Comparison of ENCODE assay signal across 1 cellular context in the genomic region with DNA sequence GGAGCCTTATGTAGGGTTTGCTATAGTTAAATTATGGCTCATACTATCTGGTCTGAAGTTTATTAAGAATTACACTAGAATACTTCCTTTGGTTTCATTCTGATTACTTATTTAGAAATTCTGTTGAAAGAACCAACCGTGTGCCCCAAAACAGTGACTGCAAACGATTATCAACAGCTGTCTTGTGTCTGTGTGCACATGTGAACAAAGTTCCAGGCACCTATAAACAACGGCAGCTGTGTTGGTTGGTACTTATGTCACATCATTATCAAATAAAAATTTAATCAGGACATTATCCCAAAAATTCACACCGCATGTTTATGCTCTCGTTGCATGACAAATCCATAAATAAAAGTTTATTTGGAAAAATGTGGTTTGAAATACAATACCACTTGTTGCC.
TF ChIP-seq lines count a peak whose summit lies in the region.

No MANE protein-coding gene starts in this region.

TF ChIP-seq in GM12878, 131 proteins besides CTCF, POLR2A, EP300 and RAD21:
- TF ChIP-seq RAD51 (IDR thresholded peaks at IDR 0.05) (no peak), SMARCA5 (IDR thresholded peaks at IDR 0.05) (no peak), NFYA (IDR thresholded peaks at IDR 0.05; ENCODE audit: borderline replicate concordance, low read depth, low read length) (no peak), TCF3 (IDR thresholded peaks at IDR 0.05; ENCODE audit: borderline replicate concordance, insufficient read depth, low read depth, low read length) (peak; percentile 83), KDM1A (IDR thresholded peaks at IDR 0.05; ENCODE audit: borderline replicate concordance) (no peak), NFXL1 (IDR thresholded peaks at IDR 0.05; ENCODE audit: borderline replicate concordance) (no peak), NFIC (IDR thresholded peaks at IDR 0.05; ENCODE audit: low read depth, low read length) (no peak)
- TF ChIP-seq, protein P1, sequence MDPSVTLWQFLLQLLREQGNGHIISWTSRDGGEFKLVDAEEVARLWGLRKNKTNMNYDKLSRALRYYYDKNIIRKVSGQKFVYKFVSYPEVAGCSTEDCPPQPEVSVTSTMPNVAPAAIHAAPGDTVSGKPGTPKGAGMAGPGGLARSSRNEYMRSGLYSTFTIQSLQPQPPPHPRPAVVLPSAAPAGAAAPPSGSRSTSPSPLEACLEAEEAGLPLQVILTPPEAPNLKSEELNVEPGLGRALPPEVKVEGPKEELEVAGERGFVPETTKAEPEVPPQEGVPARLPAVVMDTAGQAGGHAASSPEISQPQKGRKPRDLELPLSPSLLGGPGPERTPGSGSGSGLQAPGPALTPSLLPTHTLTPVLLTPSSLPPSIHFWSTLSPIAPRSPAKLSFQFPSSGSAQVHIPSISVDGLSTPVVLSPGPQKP (IDR thresholded peaks at IDR 0.05; ENCODE audit: low read depth, low read length) = no peak
- TF ChIP-seq, protein P2, sequence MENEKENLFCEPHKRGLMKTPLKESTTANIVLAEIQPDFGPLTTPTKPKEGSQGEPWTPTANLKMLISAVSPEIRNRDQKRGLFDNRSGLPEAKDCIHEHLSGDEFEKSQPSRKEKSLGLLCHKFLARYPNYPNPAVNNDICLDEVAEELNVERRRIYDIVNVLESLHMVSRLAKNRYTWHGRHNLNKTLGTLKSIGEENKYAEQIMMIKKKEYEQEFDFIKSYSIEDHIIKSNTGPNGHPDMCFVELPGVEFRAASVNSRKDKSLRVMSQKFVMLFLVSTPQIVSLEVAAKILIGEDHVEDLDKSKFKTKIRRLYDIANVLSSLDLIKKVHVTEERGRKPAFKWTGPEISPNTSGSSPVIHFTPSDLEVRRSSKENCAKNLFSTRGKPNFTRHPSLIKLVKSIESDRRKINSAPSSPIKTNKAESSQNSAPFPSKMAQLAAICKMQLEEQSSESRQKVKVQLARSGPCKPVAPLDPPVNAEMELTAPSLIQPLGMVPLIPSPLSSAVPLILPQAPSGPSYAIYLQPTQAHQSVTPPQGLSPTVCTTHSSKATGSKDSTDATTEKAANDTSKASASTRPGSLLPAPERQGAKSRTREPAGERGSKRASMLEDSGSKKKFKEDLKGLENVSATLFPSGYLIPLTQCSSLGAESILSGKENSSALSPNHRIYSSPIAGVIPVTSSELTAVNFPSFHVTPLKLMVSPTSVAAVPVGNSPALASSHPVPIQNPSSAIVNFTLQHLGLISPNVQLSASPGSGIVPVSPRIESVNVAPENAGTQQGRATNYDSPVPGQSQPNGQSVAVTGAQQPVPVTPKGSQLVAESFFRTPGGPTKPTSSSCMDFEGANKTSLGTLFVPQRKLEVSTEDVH (IDR thresholded peaks at IDR 0.05; ENCODE audit: low read depth, partially characterized antibody) = no peak
